ENCODE assay signal across 17 cellular contexts in the genomic region with DNA sequence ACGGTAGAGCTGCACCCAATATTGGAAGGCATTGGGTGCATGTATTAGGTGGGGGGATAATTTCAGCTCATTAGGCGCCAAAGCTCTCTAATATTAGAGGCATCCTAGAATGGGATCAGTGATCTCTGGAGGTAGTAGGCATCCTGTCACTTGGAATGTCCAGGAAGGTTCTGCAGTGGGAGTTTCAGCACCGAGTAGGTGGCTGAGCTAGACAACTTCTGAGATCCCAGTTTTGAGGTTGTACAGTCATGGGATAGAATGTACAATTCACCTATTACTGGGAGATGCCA.
DNase-seq lines count a peak whose midpoint lies in the region; ATAC-seq and TF ChIP-seq lines count a peak whose summit lies in the region.
"Had no signal": no experiment of that assay in that cellular context is flagged by ENCODE, and none has a peak within 500 bp of the region (broad histone marks: within the 10 kb centered on the region; RNA-seq: fewer than 3 reads in every experiment).

No MANE protein-coding gene starts in this region.

- intact Hi-C loops in activated CD4-positive, alpha-beta T cell treated with anti-CD3 and anti-CD28 coated beads, Interleukin-2, amount 10 ng/mL, durations not matched to agents 24 days and 14 days (cut with micrococcal nuclease), result no loop called here
- intact Hi-C loops in vagina (cut with DNase I), result no loop called here

- no peak overlapping the region for H3K4me3 Mint-ChIP-seq in activated CD4-positive, alpha-beta T cell treated with anti-CD3 and anti-CD28 coated beads, Interleukin-2, amount 10 ng/mL, durations not matched to agents 24 days and 14 days
- H3K4me3 Mint-ChIP-seq: CD4-positive, alpha-beta memory T cell had no signal

- no peaks in the 10 kb centered on the region for H3K9me3 Mint-ChIP-seq in activated CD4-positive, alpha-beta T cell treated with anti-CD3 and anti-CD28 coated beads, Interleukin-2, amount 10 ng/mL, durations not matched to agents 24 days and 14 days

- H3K4me1 Mint-ChIP-seq in activated CD4-positive, alpha-beta T cell treated with anti-CD3 and anti-CD28 coated beads, Interleukin-2, amount 10 ng/mL, durations not matched to agents 24 days and 14 days, result no peaks in the 10 kb centered on the region
- H3K4me1 Mint-ChIP-seq: CD4-positive, alpha-beta memory T cell had no signal

- 94 to 95% methylated on average over 3 of the region's 3 CpGs for WGBS in lung, 2 donors

- no peaks in the 10 kb centered on the region for H3K36me3 ChIP-seq in lung (ENCODE audit: control insufficient read depth in 2 of 2, insufficient read depth in 2 of 2, low read length in 2 of 2)
- no peaks in the 10 kb centered on the region for H3K36me3 ChIP-seq in vagina

- DNase-seq in activated CD4-positive, alpha-beta T cell treated with anti-CD3 and anti-CD28 coated beads, Interleukin-2, amount 10 ng/mL, durations not matched to agents 24 days and 14 days, result peak; percentile 47
- DNase-seq in activated CD4-positive, alpha-beta T cell treated with anti-CD3 and anti-CD28 coated beads, Interleukin-2, amount 50 U/mL, for 4 hours, result no peak
- DNase-seq in ecto neural progenitor cell (ENCODE audit: low spot score), result peak; percentile 16
- DNase-seq in lung (ENCODE audit: low spot score), result peak; percentile 1
- peak; percentile 20 to 58 for DNase-seq in vagina (ENCODE audit: extremely low spot score in 2 of 2)
- no peak for DNase-seq in DMS53 (lab: John Stamatoyannopoulos, UW)
- DNase-seq in ureter (ENCODE audit: low spot score), result no peak
- no peak for DNase-seq in anterior cingulate cortex (lab: John Stamatoyannopoulos, UW)
- DNase-seq: C1 segment of cervical spinal cord; Calu3; CD4-positive, alpha-beta memory T cell; COR-L47; DND-41; GM23248; H7; HCEC 1CT had no signal

- TF ChIP-seq POLR2A in vagina (IDR thresholded peaks at IDR 0.05), result no peak

- ATAC-seq in lung (ENCODE audit: insufficient read depth, low FRiP score), result no peak

- H3K4me3 ChIP-seq in lung (no peak overlapping the region), vagina (no peak overlapping the region)
- H3K4me3 ChIP-seq: GM23248 had no signal

- H3K9me3 ChIP-seq in lung (ENCODE audit: control insufficient read depth in 2 of 2, insufficient read depth in 1 of 2, low read length in 1 of 2) (peaks cover 0 to 3% of the 10 kb centered on the region in 2 donors), vagina (no peaks in the 10 kb centered on the region)

- H3K36me3 Mint-ChIP-seq in activated CD4-positive, alpha-beta T cell treated with anti-CD3 and anti-CD28 coated beads, Interleukin-2, amount 10 ng/mL, durations not matched to agents 24 days and 14 days (ENCODE audit: low read depth), result no peaks in the 10 kb centered on the region
- H3K36me3 Mint-ChIP-seq: CD4-positive, alpha-beta memory T cell had no signal

- no peaks in the 10 kb centered on the region for H3K27me3 ChIP-seq in lung (ENCODE audit: control insufficient read depth, insufficient read depth)
- H3K27me3 ChIP-seq in vagina, result no peaks in the 10 kb centered on the region

- TF ChIP-seq CTCF in lung (IDR thresholded peaks at IDR 0.05; ENCODE audit: control extremely low read depth, extremely low read depth) (no peak), vagina (IDR thresholded peaks at IDR 0.05) (no peak)

- no peaks in the 10 kb centered on the region for H3K4me1 ChIP-seq in lung (ENCODE audit: control insufficient read depth in 2 of 2, insufficient read depth in 2 of 2, low read length in 2 of 2)
- no peaks in the 10 kb centered on the region for H3K4me1 ChIP-seq in vagina

- no peaks in the 10 kb centered on the region for H3K27me3 Mint-ChIP-seq in activated CD4-positive, alpha-beta T cell treated with anti-CD3 and anti-CD28 coated beads, Interleukin-2, amount 10 ng/mL, durations not matched to agents 24 days and 14 days

- H3K27ac ChIP-seq in lung (ENCODE audit: low read depth in 1 of 2, low read length in 1 of 2), result no peak overlapping the region
- H3K27ac ChIP-seq in vagina, result no peak overlapping the region
- H3K27ac ChIP-seq: 22Rv1, GM23248 had no signal

- H3K27ac Mint-ChIP-seq in activated CD4-positive, alpha-beta T cell treated with anti-CD3 and anti-CD28 coated beads, Interleukin-2, amount 10 ng/mL, durations not matched to agents 24 days and 14 days, result no peak overlapping the region
- H3K27ac Mint-ChIP-seq: CD4-positive, alpha-beta memory T cell had no signal

Comparison
In these comparisons a context has a peak if more than half of its experiments do, and no peak if none do; other contexts are left out.
1. DNase-seq: peak in activated CD4-positive, alpha-beta T cell treated with anti-CD3 and anti-CD28 coated beads, Interleukin-2, amount 10 ng/mL, durations not matched to agents 24 days and 14 days (single experiment), ecto neural progenitor cell (single experiment), lung (single experiment) and vagina (2 of 2); none in activated CD4-positive, alpha-beta T cell treated with anti-CD3 and anti-CD28 coated beads, Interleukin-2, amount 50 U/mL, for 4 hours (0 of 2), DMS53 (single experiment), ureter (single experiment) and anterior cingulate cortex (0 of 58).